In genomic region chr6:150068173-150068785, GRCh38 we compare ENCODE assay signal across 8 cellular contexts. TPM values are rescaled to one million over a fixed set of nuclear protein-coding genes. Genes with fewer than 3 reads are reported as not detected.
DNase-seq lines count a peak whose midpoint lies in the region; ATAC-seq and TF ChIP-seq lines count a peak whose summit lies in the region.

No MANE protein-coding gene starts in this region.

- DNase-seq in GM23248 = peak; percentile 27
- DNase-seq in T-helper 17 cell = no peak
- DNase-seq in skeletal muscle cell (ENCODE audit: low read depth) = no peak
- DNase-seq in effector CD4-positive, alpha-beta T cell = no peak
- DNase-seq in NCI-H2227 (lab: John Stamatoyannopoulos, UW; ENCODE audit: unreplicated experiment) = no peak
- no peak for DNase-seq in NCI-H2029 (lab: John Stamatoyannopoulos, UW)
- DNase-seq in activated CD4-positive, alpha-beta T cell treated with anti-CD3 and anti-CD28 coated beads, Interleukin-2, amount 50 U/mL, for 4 hours = no peak

- in situ Hi-C loops in GM23248 (cut with MboI) = loop anchor here (25.0 kb wide), 1 partner anchor 744 kb away; no protein-coding TSS in a partner anchor

- H3K4me3 Mint-ChIP-seq in T-helper 17 cell = peak overlapping the region; percentile 93

- peaks cover 12% of the 10 kb centered on the region; the same call in 1 of the 2 replicates for H3F3A ChIP-seq in GM23248 (ENCODE audit: insufficient read depth)

- H2AFZ ChIP-seq in GM23248 = peak overlapping the region; percentile 89

- no peak for ATAC-seq in T-helper 17 cell
- no peak for ATAC-seq in gastroesophageal sphincter

- no peaks in the 10 kb centered on the region for H3K79me2 ChIP-seq in GM23248 (ENCODE audit: insufficient read depth)

- no peaks in the 10 kb centered on the region for H4K20me1 ChIP-seq in GM23248 (ENCODE audit: insufficient read depth)

- H3K27ac Mint-ChIP-seq in T-helper 17 cell = peak overlapping the region; percentile 77

- no peak for TF ChIP-seq EP300 in gastroesophageal sphincter (IDR thresholded peaks at IDR 0.05)

- H3K4me3 ChIP-seq in GM23248 = peak overlapping the region; percentile 83
- peak overlapping the region; percentile 63 to 72 for H3K4me3 ChIP-seq in gastroesophageal sphincter
- peak overlapping the region; percentile 87 for H3K4me3 ChIP-seq in skeletal muscle cell (ENCODE audit: low read depth, low read length)

- no peaks in the 10 kb centered on the region for H3K27me3 ChIP-seq in GM23248 (replicated peaks; ENCODE audit: insufficient read depth)
- H3K27me3 ChIP-seq in gastroesophageal sphincter = peaks cover 14% of the 10 kb centered on the region

- peaks cover 18% of the 10 kb centered on the region for H3K27me3 Mint-ChIP-seq in T-helper 17 cell

- H3K4me1 ChIP-seq in GM23248 (ENCODE audit: insufficient read depth) (0 out of 2 replicates have a peak, but pooled peaks cover 7% of the 10 kb centered on the region), gastroesophageal sphincter (peaks cover 0 to 19% (median 6%) of the 10 kb centered on the region in 3 donors)

- H3K27ac ChIP-seq in GM23248 (peak overlapping the region; percentile 10; the same call in 1 of the 2 replicates), gastroesophageal sphincter (peak overlapping the region in 3 of 4 donors; percentile 67 to 79 (median 78))

- H3K9me3 ChIP-seq in GM23248 (ENCODE audit: low read depth) (no peaks in the 10 kb centered on the region), T-helper 17 cell (ENCODE audit: control insufficient read depth, low read length, poor library complexity, severe bottlenecking) (no peaks in the 10 kb centered on the region), gastroesophageal sphincter (no peaks in the 10 kb centered on the region)

- no peaks in the 10 kb centered on the region for H3K36me3 ChIP-seq in GM23248 (ENCODE audit: low read depth)
- no peaks in the 10 kb centered on the region for H3K36me3 ChIP-seq in gastroesophageal sphincter

- TF ChIP-seq POLR2A in gastroesophageal sphincter (IDR thresholded peaks at IDR 0.05) = no peak

- H3K4me2 ChIP-seq in GM23248 (ENCODE audit: unreplicated experiment) = peak overlapping the region; percentile 80

- no peak for TF ChIP-seq CTCF in gastroesophageal sphincter (IDR thresholded peaks at IDR 0.05)

- H3K36me3 Mint-ChIP-seq in T-helper 17 cell (ENCODE audit: low read depth) = peaks cover 9% of the 10 kb centered on the region

- 13 to 20% methylated on average over 9 to 14 of the region's 14 CpGs for WGBS in GM23248 (ENCODE audit: low coverage in 1 of 2, low lambda C conversion rate in 2 of 2, missing lambda C conversion rate in 2 of 2), 2 experiments
- WGBS in gastroesophageal sphincter (ENCODE audit: low coverage in 1 of 2), 2 donors = 86% methylated on average over 1 of the region's 14 CpGs; no CpG with 5 or more reads in 1 of the 2 donors

- H3K4me1 Mint-ChIP-seq in T-helper 17 cell = peaks cover 20% of the 10 kb centered on the region

- H3K9ac ChIP-seq in GM23248 = peak overlapping the region; percentile 81

- no peaks in the 10 kb centered on the region for H3K9me2 ChIP-seq in GM23248 (ENCODE audit: insufficient read depth)

RNA-seq across cellular contexts. Expression of gene ULBP3, which starts 0.6 kb away (rescaled TPM):
- 10.1 and 12.6 TPM in 2 replicates for total RNA-seq in GM23248 (2014; rRNA removed; shearing (Covaris generic))
- polyA plus RNA-seq in GM23248 (2016; fragmentation: Nextera tagmentation; extraction: Ambion mirVana) = 3.7 and 4.4 TPM in 2 replicates
- total RNA-seq in T-helper 17 cell (1 to 10 TPM in 1 of 2 donors, under 1 TPM in 1; 0.68 to 1.6 TPM), gastroesophageal sphincter (1 to 10 TPM in 1 of 4 donors, not detected in 3; 7.3 TPM)

RNA-seq across cellular contexts. Expression of gene RAET1L, which starts 42.9 kb away (rescaled TPM):
- total RNA-seq in GM23248 (2014; rRNA removed; shearing (Covaris generic)) = not detected in 2 replicates
- not detected in 2 replicates for polyA plus RNA-seq in GM23248 (2016; fragmentation: Nextera tagmentation; extraction: Ambion mirVana)
- total RNA-seq in T-helper 17 cell = not detected
- under 1 TPM in 2 of 4 donors, not detected in 2; 0.23 to 0.62 TPM for total RNA-seq in gastroesophageal sphincter
